8 cellular contexts compared by ENCODE assay signal in genomic region chr21:41121785-41122415, GRCh38. TPM values are rescaled to one million over a fixed set of nuclear protein-coding genes. Genes with fewer than 3 reads are reported as not detected.
DNase-seq lines count a peak whose midpoint lies in the region; ATAC-seq and TF ChIP-seq lines count a peak whose summit lies in the region.

No MANE protein-coding gene starts in this region.

- no peak overlapping the region for H2AFZ ChIP-seq in PC-9

- no peaks in the 10 kb centered on the region for H3K36me3 Mint-ChIP-seq in activated naive CD4-positive, alpha-beta T cell treated with anti-CD3 and anti-CD28 coated beads, Interleukin-2, amount 50 U/mL, for 72 hours

- H3K27ac Mint-ChIP-seq in activated naive CD4-positive, alpha-beta T cell treated with anti-CD3 and anti-CD28 coated beads, Interleukin-2, amount 50 U/mL, for 72 hours = no peak overlapping the region

- H3K4me3 ChIP-seq in DOHH2 (ENCODE audit: low read length) (no peak overlapping the region), PC-9 (no peak overlapping the region), left ventricle myocardium inferior (no peak overlapping the region)

- H3K9me3 Mint-ChIP-seq in activated naive CD4-positive, alpha-beta T cell treated with anti-CD3 and anti-CD28 coated beads, Interleukin-2, amount 50 U/mL, for 72 hours = no peaks in the 10 kb centered on the region

- BruUV-seq in PC-9 (replicated peaks; lab: Mats Ljungman, UMichigan) = no TSS peak

- no peaks in the 10 kb centered on the region for H3K9me3 ChIP-seq in DOHH2 (ENCODE audit: control insufficient read depth, insufficient read depth, low read length)
- H3K9me3 ChIP-seq in PC-9 (ENCODE audit: insufficient read depth, low read depth) = no peaks in the 10 kb centered on the region
- no peaks in the 10 kb centered on the region for H3K9me3 ChIP-seq in left ventricle myocardium inferior (replicated peaks)

- H3K4me1 ChIP-seq in DOHH2 (ENCODE audit: control insufficient read depth, low read length) (no peaks in the 10 kb centered on the region), PC-9 (replicated peaks; ENCODE audit: insufficient read depth) (no peaks in the 10 kb centered on the region), left ventricle myocardium inferior (peaks cover 9% of the 10 kb centered on the region)

- H3K36me3 ChIP-seq in DOHH2 (ENCODE audit: control insufficient read depth, low read length) (no peaks in the 10 kb centered on the region), PC-9 (ENCODE audit: low read depth) (no peaks in the 10 kb centered on the region), left ventricle myocardium inferior (no peaks in the 10 kb centered on the region)

- H3K79me2 ChIP-seq in DOHH2 (ENCODE audit: control insufficient read depth, low read length) (no peaks in the 10 kb centered on the region), PC-9 (ENCODE audit: low read depth) (no peaks in the 10 kb centered on the region)

- no peaks in the 10 kb centered on the region for H3F3A ChIP-seq in DOHH2 (ENCODE audit: control insufficient read depth, insufficient read depth)
- H3F3A ChIP-seq in PC-9 (ENCODE audit: insufficient read depth, low read depth) = no peaks in the 10 kb centered on the region

- H3K27ac ChIP-seq in DOHH2 (ENCODE audit: low read depth, low read length) = no peak overlapping the region
- H3K27ac ChIP-seq in PC-9 = no peak overlapping the region
- H3K27ac ChIP-seq in left ventricle myocardium inferior (replicated peaks) = no peak overlapping the region

- DNase-seq in KBM-7 = peak; percentile 76
- DNase-seq in PC-9 = peak; percentile 56 to 76
- peak in 1 of 2 donors; percentile 81 for DNase-seq in activated naive CD4-positive, alpha-beta T cell treated with anti-CD3 and anti-CD28 coated beads, Interleukin-2, amount 50 U/mL, for 72 hours (ENCODE audit: low spot score in 2 of 2)
- DNase-seq in left ventricle myocardium inferior = peak; percentile 79
- DNase-seq in pulmonary artery endothelial cell (ENCODE audit: low read depth, low spot score) = peak; percentile 44

- H3K27me3 ChIP-seq in DOHH2 (ENCODE audit: control insufficient read depth, low read length) (no peaks in the 10 kb centered on the region), PC-9 (ENCODE audit: insufficient read depth, low read depth) (peaks cover 3% of the 10 kb centered on the region), left ventricle myocardium inferior (ENCODE audit: low read depth) (peaks cover 35% of the 10 kb centered on the region)

- intact Hi-C loops in PC-9 (cut with micrococcal nuclease; ENCODE audit: unreplicated experiment) = loop anchor here (5.0 kb wide), 4 partner anchors 45 to 490 kb away; partner anchors contain the start of gene BACE2
- intact Hi-C loops in left ventricle myocardium inferior (cut with micrococcal nuclease) = no loop called here

- CTCF ChIA-PET in PC-9 (lab: Charles Lee) = interaction anchor here (0.7 kb wide), 1 partner anchor 345 kb away, joined by 3 read pairs; no protein-coding TSS in a partner anchor

- H4K20me1 ChIP-seq in DOHH2 (ENCODE audit: control insufficient read depth, insufficient read depth, low read depth, low read length) = no peaks in the 10 kb centered on the region
- no peaks in the 10 kb centered on the region for H4K20me1 ChIP-seq in PC-9 (ENCODE audit: insufficient read depth)

- peak; percentile 96 for TF ChIP-seq CTCF in DOHH2 (IDR thresholded peaks at IDR 0.05; ENCODE audit: low read depth, low read length, poor library complexity, severe bottlenecking)
- peak; percentile 84 for TF ChIP-seq CTCF in PC-9 (conservative IDR thresholded peaks at IDR 0.05)
- peak; percentile 92 for TF ChIP-seq CTCF in left ventricle myocardium inferior (IDR thresholded peaks at IDR 0.05; ENCODE audit: borderline replicate concordance)

- H3K9me2 ChIP-seq in DOHH2 (replicated peaks; ENCODE audit: control insufficient read depth, low read length) (no peaks in the 10 kb centered on the region), PC-9 (ENCODE audit: insufficient read depth) (no peaks in the 10 kb centered on the region)

- peak; percentile 24 to 61 for ATAC-seq in activated naive CD4-positive, alpha-beta T cell treated with anti-CD3 and anti-CD28 coated beads, Interleukin-2, amount 50 U/mL, for 72 hours
- no peak for ATAC-seq in GM21447 (IDR thresholded peaks at IDR 0.05; ENCODE audit: unreplicated experiment)
- no peak for ATAC-seq in HG03460 (IDR thresholded peaks at IDR 0.05; ENCODE audit: unreplicated experiment)

- POLR2A ChIA-PET in PC-9 (lab: Charles Lee; ENCODE audit: unreplicated experiment) = interaction anchor here (0.6 kb wide), 1 partner anchor 9 kb away, joined by 4 read pairs; no protein-coding TSS in a partner anchor

- in situ Hi-C loops in KBM-7 (cut with MboI; ENCODE audit: low pct_unique_long_range_greater_than_20kb, low sequenced_read_pairs) = no loop called here

- H3K4me2 ChIP-seq in DOHH2 (ENCODE audit: low read length) (no peak overlapping the region), PC-9 (no peak overlapping the region)

RNA-seq across cellular contexts. Expression of gene BACE2, which starts 46.1 kb away (rescaled TPM):
- total RNA-seq in PC-9 (2021) = 40.8 and 43.8 TPM in 2 replicates
- 1 to 10 TPM in 1 of 2 donors, not detected in 1; 1.3 TPM for total RNA-seq in activated naive CD4-positive, alpha-beta T cell treated with anti-CD3 and anti-CD28 coated beads, Interleukin-2, amount 50 U/mL, for 72 hours
- 16.0 TPM for total RNA-seq in left ventricle myocardium inferior
- 129 and 132 TPM in 2 replicates for total RNA-seq in pulmonary artery endothelial cell

Comparison
In these comparisons a context has a peak if more than half of its experiments do, and no peak if none do; other contexts are left out.
1. ATAC-seq: peak in activated naive CD4-positive, alpha-beta T cell treated with anti-CD3 and anti-CD28 coated beads, Interleukin-2, amount 50 U/mL, for 72 hours (2 of 2); none in GM21447 (single experiment) and HG03460 (single experiment).
2. Peak in every context shown above with its lines, with median percentiles within 50 percentile points of each other: CTCF ChIP-seq.